In the genomic region with DNA sequence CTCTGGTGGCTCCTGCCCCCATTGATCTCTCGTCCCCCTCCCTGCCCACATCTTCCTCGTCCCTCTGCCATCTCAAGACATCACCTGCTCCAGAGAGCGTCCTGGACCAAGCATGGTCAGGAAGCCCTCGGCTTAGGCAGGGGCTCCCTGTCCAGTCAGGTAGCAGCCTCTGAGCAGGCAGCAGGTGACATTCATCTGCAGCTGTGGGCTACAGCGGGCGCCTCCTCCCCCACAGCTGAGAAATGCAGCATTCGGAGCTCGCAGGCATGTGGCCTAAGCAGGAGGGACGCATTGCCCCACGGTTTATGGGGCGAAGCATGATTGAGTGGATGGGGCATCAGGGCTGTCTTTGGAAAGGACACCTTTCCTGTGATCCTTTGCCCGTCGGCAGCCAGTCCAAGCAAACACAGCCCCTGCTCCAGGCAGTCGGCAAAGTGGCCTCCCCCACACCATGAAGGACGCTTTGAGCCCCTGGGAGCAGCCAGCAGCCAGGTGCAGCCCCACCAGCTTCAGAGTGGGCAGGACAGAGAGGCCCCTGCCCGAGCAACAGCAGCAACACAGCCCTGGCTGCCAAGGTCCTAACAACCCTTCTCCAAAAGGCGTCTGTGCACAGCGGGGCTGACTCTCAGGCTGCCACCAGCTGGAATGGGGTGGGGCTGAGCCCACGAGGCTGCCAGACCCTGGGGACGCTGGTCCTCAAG, we compare ENCODE assay signal across 19 cellular contexts.
DNase-seq lines count a peak whose midpoint lies in the region; ATAC-seq, FAIRE-seq and TF ChIP-seq lines count a peak whose summit lies in the region.
"Had no signal": no experiment of that assay in that cellular context is flagged by ENCODE, and none has a peak within 500 bp of the region (broad histone marks: within the 10 kb centered on the region; RNA-seq: fewer than 3 reads in every experiment).

No MANE protein-coding gene starts in this region.

- no peaks in the 10 kb centered on the region for H3K27me3 ChIP-seq in uterus

- H3K4me3 ChIP-seq in A549 (no peak overlapping the region), uterus (no peak overlapping the region)
- H3K4me3 ChIP-seq: GM23248 had no signal

- no peak for TF ChIP-seq POLR2A in A549 (IDR thresholded peaks at IDR 0.05; ENCODE audit: low read length)
- no peak for TF ChIP-seq POLR2A in uterus (IDR thresholded peaks at IDR 0.05)

- 92% methylated on average over 8 of the region's 20 CpGs for WGBS in A549 (ENCODE audit: missing lambda C conversion rate)

- ATAC-seq in A549 (no peak), HG03439 (IDR thresholded peaks at IDR 0.05; ENCODE audit: unreplicated experiment) (no peak)
- ATAC-seq: effector memory CD8-positive, alpha-beta T cell; PC-3 had no signal

- CTCF ChIA-PET in A549 (lab: Yijun Ruan, JAX): interaction anchor here (0.8 kb wide), 1 partner anchor 16 kb away, joined by 3 read pairs; no protein-coding TSS in a partner anchor

- no peak for TF ChIP-seq EP300 in A549 (IDR thresholded peaks at IDR 0.05)

- TF ChIP-seq CTCF in A549 (IDR thresholded peaks at IDR 0.05) (no peak), uterus (IDR thresholded peaks at IDR 0.05) (no peak)

- H3K9me3 ChIP-seq in A549 (no peaks in the 10 kb centered on the region), uterus (no peaks in the 10 kb centered on the region)

- H3K27ac ChIP-seq in A549 (peak overlapping the region; percentile 4 to 78; a peak in 4 of 6 replicates), uterus (no peak overlapping the region)
- H3K27ac ChIP-seq: GM23248 had no signal

- DNase-seq in A549 (ENCODE audit: low read depth in 1 of 2, low spot score in 1 of 2) (no peak), DMS79 (lab: John Stamatoyannopoulos, UW) (peak; percentile 90), NCI-H345 (lab: John Stamatoyannopoulos, UW) (peak; percentile 67), left kidney (ENCODE audit: low read depth, low spot score) (peak; percentile 97), hypothalamus (lab: John Stamatoyannopoulos, UW) (no peak), uterus (no peak)
- DNase-seq in activated naive CD4-positive, alpha-beta T cell (lab: John Stamatoyannopoulos, UW): no peak
- DNase-seq: activated CD4-positive, alpha-beta T cell treated with anti-CD3 and anti-CD28 coated beads for 48 hours; activated naive CD4-positive, alpha-beta T cell treated with Interleukin-2 at 50 U/mL for 16 hours; anterior cingulate cortex; Calu3; effector memory CD8-positive, alpha-beta T cell; GDM1; GM23248; hippocampal formation; MV-4-11; PC-3 had no signal

- POLR2A ChIA-PET in A549 (lab: Yijun Ruan, JAX): no interaction called here

- H3K4me2 ChIP-seq in A549: no peak overlapping the region

- FAIRE-seq in A549 (lab: Jason Lieb, UNC): no peak
- FAIRE-seq: GM12892 had no signal

- no peaks in the 10 kb centered on the region for H3K36me3 ChIP-seq in uterus

- H3K4me1 ChIP-seq in A549: peaks cover 18% of the 10 kb centered on the region
- H3K4me1 ChIP-seq in uterus: peaks cover 0 to 11% of the 10 kb centered on the region in 2 donors

- intact Hi-C loops in uterus (cut with DNase I; ENCODE audit: low total_unique reads): no loop called here

- TF ChIP-seq RAD21 in A549 (conservative IDR thresholded peaks at IDR 0.05 in 1 of 2, IDR thresholded peaks at IDR 0.05 in 1 of 2): no peak

TF ChIP-seq in A549, 52 proteins besides CTCF, POLR2A, EP300 and RAD21:
- TF ChIP-seq POLR2AphosphoS2 (conservative IDR thresholded peaks at IDR 0.05; ENCODE audit: low read length) (no peak), PHF8 (IDR thresholded peaks at IDR 0.05; ENCODE audit: borderline replicate concordance, low read depth) (no peak), RFX5 (IDR thresholded peaks at IDR 0.05) (no peak), NR3C1 (IDR thresholded peaks at IDR 0.05) (no peak), FOXS1 (CRISPR knock-in tag; IDR thresholded peaks at IDR 0.05) (no peak), EHMT2 (IDR thresholded peaks at IDR 0.05; ENCODE audit: low read depth) (no peak), CHD4 (IDR thresholded peaks at IDR 0.05; ENCODE audit: borderline replicate concordance) (no peak), ZNF302 (CRISPR knock-in tag; IDR thresholded peaks at IDR 0.05) (no peak), CBX2 (IDR thresholded peaks at IDR 0.05; ENCODE audit: borderline replicate concordance, low read depth) (no peak), ZC3H11A (IDR thresholded peaks at IDR 0.05) (no peak), ELK1 (IDR thresholded peaks at IDR 0.05; ENCODE audit: low read depth, low read length) (no peak), HOXB13 (CRISPR knock-in tag; IDR thresholded peaks at IDR 0.05; ENCODE audit: low read depth) (no peak), REST (IDR thresholded peaks at IDR 0.05) (no peak), TFCP2L1 (CRISPR knock-in tag; IDR thresholded peaks at IDR 0.05) (no peak), NPAS2 (CRISPR knock-in tag; IDR thresholded peaks at IDR 0.05; ENCODE audit: borderline replicate concordance) (no peak), JUNB (IDR thresholded peaks at IDR 0.05) (no peak), JUN (IDR thresholded peaks at IDR 0.05) (no peak)

Comparison
In these comparisons a context has a peak if more than half of its experiments do, and no peak if none do; other contexts are left out.
1. DNase-seq: peak in DMS79 (single experiment), NCI-H345 (single experiment) and left kidney (single experiment); none in A549 (0 of 2), activated naive CD4-positive, alpha-beta T cell (0 of 4), hypothalamus (0 of 51) and uterus (0 of 2).
2. H3K27ac ChIP-seq: peak in A549 (2 of 2); none in uterus (0 of 2).